ENCODE assay signal across 15 cellular contexts in the genomic region with DNA sequence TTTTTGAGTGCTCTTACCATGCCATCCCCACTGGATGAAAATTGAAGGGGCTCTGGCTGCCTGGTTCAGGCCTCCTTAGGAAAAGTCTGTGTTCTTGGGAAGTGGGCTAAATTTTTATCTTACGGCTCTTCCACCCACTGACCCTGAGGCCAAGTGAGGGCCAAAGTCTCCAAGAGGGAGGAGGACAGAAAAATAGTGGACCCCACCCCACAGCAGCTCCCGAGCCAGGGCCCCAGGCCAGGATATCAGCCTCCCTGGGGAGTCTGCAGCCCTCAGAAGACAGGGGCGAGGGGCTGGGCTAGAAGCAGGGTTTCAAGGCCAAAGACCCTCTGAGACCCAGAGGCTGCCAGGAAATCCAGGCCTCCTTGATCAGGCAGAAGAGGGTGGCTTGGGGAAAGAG.
DNase-seq lines count a peak whose midpoint lies in the region; ATAC-seq and TF ChIP-seq lines count a peak whose summit lies in the region.
"Had no signal": no experiment of that assay in that cellular context is flagged by ENCODE, and none has a peak within 500 bp of the region (broad histone marks: within the 10 kb centered on the region; RNA-seq: fewer than 3 reads in every experiment).

No MANE protein-coding gene starts in this region.

- WGBS in heart left ventricle, 4 donors = 43 to 61% (median 54%) methylated on average over 3 of the region's 3 CpGs
- WGBS in tibial nerve, 2 donors = 44 to 47% methylated on average over 3 of the region's 3 CpGs

- H3K27me3 ChIP-seq in SJCRH30 (no peaks in the 10 kb centered on the region), heart left ventricle (peaks cover 0 to 3% (median 0%) of the 10 kb centered on the region in 9 donors), neural progenitor cell (no peaks in the 10 kb centered on the region), tibial nerve (no peaks in the 10 kb centered on the region), Caco-2 (replicated peaks; ENCODE audit: control insufficient read depth, insufficient read depth, low read length) (no peaks in the 10 kb centered on the region)

- no peak for DNase-seq in SJCRH30
- DNase-seq in heart left ventricle = peak in 1 of 5 donors; percentile 37
- DNase-seq in neural progenitor cell (ENCODE audit: low spot score) = no peak
- no peak for DNase-seq in tibial nerve (ENCODE audit: low spot score in 2 of 2)
- no peak for DNase-seq in HuH-7 (ENCODE audit: low spot score)
- DNase-seq in Ammon's horn (ENCODE audit: low spot score) = no peak
- no peak for DNase-seq in Caco-2
- no peak for DNase-seq in kidney glomerular epithelial cell (lab: John Stamatoyannopoulos, UW)
- DNase-seq: activated gamma-delta T cell treated with Interleukin-2 at 50 U/mL for 16 hours; CD4-positive, CD25-positive, alpha-beta regulatory T cell; KG1; NCI-H187 treated with DMSO at 0.1 percent for 48 hours; nucleus accumbens; SHP77 treated with DMSO at 0.1 percent for 48 hours had no signal

- H3K27me3 Mint-ChIP-seq in neural progenitor cell (ENCODE audit: insufficient read depth, low read depth) = peaks cover 6% of the 10 kb centered on the region
- H3K27me3 Mint-ChIP-seq in Caco-2 (ENCODE audit: insufficient read depth, unreplicated experiment) = peaks cover 12% of the 10 kb centered on the region

- H3K4me1 Mint-ChIP-seq in neural progenitor cell = peaks cover 92% of the 10 kb centered on the region
- no peaks in the 10 kb centered on the region for H3K4me1 Mint-ChIP-seq in Caco-2 (ENCODE audit: low read depth, unreplicated experiment)
- H3K4me1 Mint-ChIP-seq: CD4-positive, CD25-positive, alpha-beta regulatory T cell had no signal

- no peaks in the 10 kb centered on the region for H3K9me3 Mint-ChIP-seq in neural progenitor cell
- no peaks in the 10 kb centered on the region for H3K9me3 Mint-ChIP-seq in Caco-2 (ENCODE audit: unreplicated experiment)
- H3K9me3 Mint-ChIP-seq: CD4-positive, CD25-positive, alpha-beta regulatory T cell had no signal

- peaks cover 55% of the 10 kb centered on the region for H3K4me1 ChIP-seq in SJCRH30
- peaks cover 0 to 55% (median 33%) of the 10 kb centered on the region in 12 donors for H3K4me1 ChIP-seq in heart left ventricle
- H3K4me1 ChIP-seq in neural progenitor cell = peaks cover 95% of the 10 kb centered on the region
- H3K4me1 ChIP-seq in tibial nerve = peaks cover 0 to 56% (median 13%) of the 10 kb centered on the region in 4 donors
- no peaks in the 10 kb centered on the region for H3K4me1 ChIP-seq in Caco-2

- POLR2A ChIA-PET in Caco-2 (lab: Charles Lee) = no interaction called here

- H3K4me3 Mint-ChIP-seq in neural progenitor cell (peak overlapping the region; percentile 82), Caco-2 (ENCODE audit: unreplicated experiment) (no peak overlapping the region)
- H3K4me3 Mint-ChIP-seq: CD4-positive, CD25-positive, alpha-beta regulatory T cell had no signal

- CTCF ChIA-PET in Caco-2 (lab: Charles Lee) = no interaction called here

- H3K27ac Mint-ChIP-seq in neural progenitor cell (peak overlapping the region; percentile 99), Caco-2 (ENCODE audit: unreplicated experiment) (no peak overlapping the region)
- H3K27ac Mint-ChIP-seq: CD4-positive, CD25-positive, alpha-beta regulatory T cell had no signal

- TF ChIP-seq CTCF in heart left ventricle (IDR thresholded peaks at IDR 0.05) (no peak), neural progenitor cell (IDR thresholded peaks at IDR 0.05) (no peak), tibial nerve (IDR thresholded peaks at IDR 0.05) (no peak), Caco-2 (IDR thresholded peaks at IDR 0.05; ENCODE audit: insufficient read depth in 1 of 2, low read depth in 1 of 2, low read length in 1 of 2, severe bottlenecking in 1 of 2, unreplicated experiment in 1 of 2) (no peak)

- H4K20me1 ChIP-seq in neural progenitor cell (ENCODE audit: low read depth) = peaks cover 6% of the 10 kb centered on the region

- H3K9ac ChIP-seq in neural progenitor cell = no peak overlapping the region

- peak in 1 of 4 donors; percentile 2 for ATAC-seq in heart left ventricle
- ATAC-seq: left lobe of liver had no signal

- H3F3A ChIP-seq in neural progenitor cell (ENCODE audit: low read depth) = peaks cover 98% of the 10 kb centered on the region

- H3K4me2 ChIP-seq in neural progenitor cell = peak overlapping the region; percentile 74

- no peak for TF ChIP-seq POLR2A in heart left ventricle (IDR thresholded peaks at IDR 0.05)
- TF ChIP-seq POLR2A in tibial nerve (IDR thresholded peaks at IDR 0.05) = no peak

- no TSS peak for BruUV-seq in Caco-2 (replicated peaks; lab: Mats Ljungman, UMichigan)

- H3K79me2 ChIP-seq in neural progenitor cell (ENCODE audit: low read depth) = peaks cover 23% of the 10 kb centered on the region

- no peak overlapping the region for H2AFZ ChIP-seq in neural progenitor cell (replicated peaks)

- H3K9me3 ChIP-seq in SJCRH30 (replicated peaks) (no peaks in the 10 kb centered on the region), heart left ventricle (peaks cover 0 to 4% (median 0%) of the 10 kb centered on the region in 12 donors), neural progenitor cell (ENCODE audit: low read depth) (no peaks in the 10 kb centered on the region), tibial nerve (peaks cover 0 to 4% (median 0%) of the 10 kb centered on the region in 4 donors), Caco-2 (no peaks in the 10 kb centered on the region; the same call in 1 of the 2 replicates)

- H3K36me3 Mint-ChIP-seq in neural progenitor cell = peaks cover 4% of the 10 kb centered on the region
- no peaks in the 10 kb centered on the region for H3K36me3 Mint-ChIP-seq in Caco-2 (ENCODE audit: insufficient read depth, unreplicated experiment)
- H3K36me3 Mint-ChIP-seq: CD4-positive, CD25-positive, alpha-beta regulatory T cell had no signal

- H3K27ac ChIP-seq in SJCRH30 = peak overlapping the region; percentile 94
- peak overlapping the region in 11 of 12 donors; percentile 50 to 87 (median 68) for H3K27ac ChIP-seq in heart left ventricle
- peak overlapping the region; percentile 94 for H3K27ac ChIP-seq in neural progenitor cell
- H3K27ac ChIP-seq in tibial nerve = peak overlapping the region; percentile 11 to 88 (median 72)

- TF ChIP-seq EP300 in tibial nerve (IDR thresholded peaks at IDR 0.05) = no peak

- H3K36me3 ChIP-seq in SJCRH30 (no peaks in the 10 kb centered on the region), heart left ventricle (no peaks in the 10 kb centered on the region), neural progenitor cell (no peaks in the 10 kb centered on the region), tibial nerve (no peaks in the 10 kb centered on the region), Caco-2 (ENCODE audit: control insufficient read depth, insufficient read depth, low read length) (no peaks in the 10 kb centered on the region)

- H3K4me3 ChIP-seq in SJCRH30 (peak overlapping the region; percentile 58; the same call in 1 of the 2 replicates), heart left ventricle (peak overlapping the region in 1 of 12 donors; percentile 1), neural progenitor cell (no peak overlapping the region), tibial nerve (no peak overlapping the region), Caco-2 (ENCODE audit: low read depth, low read length) (no peak overlapping the region)

- intact Hi-C loops in heart left ventricle (cut with DNase I) (loop anchor here in 3 of 10 donors (5.0 kb wide), 2 partner anchors 102 to 158 kb away; partner anchors contain the start of gene ZNF423 (in 3 of the 3)), Caco-2 (cut with micrococcal nuclease; ENCODE audit: unreplicated experiment) (no loop called here)
